In the genomic region with DNA sequence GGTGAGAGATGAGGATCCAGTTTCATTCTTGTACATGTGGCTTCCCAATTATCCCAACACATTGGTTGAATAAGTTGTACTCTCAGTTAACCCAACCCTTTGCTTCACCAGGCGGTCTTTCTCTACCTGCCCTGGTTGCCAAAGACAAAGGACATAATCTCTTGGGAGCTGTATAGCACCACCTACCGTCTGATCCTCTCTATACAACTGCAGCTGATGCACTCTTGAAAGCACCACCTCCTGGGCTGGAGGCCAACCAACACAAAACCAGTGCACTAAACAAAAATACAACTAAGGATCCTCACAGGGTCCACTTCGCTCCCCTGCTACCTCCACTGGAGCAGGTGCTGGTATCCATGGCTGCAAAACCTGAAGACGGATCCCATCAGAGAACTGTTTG, we compare ENCODE assay signal across 25 cellular contexts.
DNase-seq lines count a peak whose midpoint lies in the region; ATAC-seq and TF ChIP-seq lines count a peak whose summit lies in the region.
"Had no signal": no experiment of that assay in that cellular context is flagged by ENCODE, and none has a peak within 500 bp of the region (broad histone marks: within the 10 kb centered on the region; RNA-seq: fewer than 3 reads in every experiment).

No MANE protein-coding gene starts in this region.

- no peak overlapping the region for H3K27ac ChIP-seq in C4-2B
- H3K27ac ChIP-seq in iPS DF 6.9 (ENCODE audit: low read length) = no peak overlapping the region
- H3K27ac ChIP-seq: foreskin keratinocyte, KMS-11, neutrophil, SJSA1, suprapubic skin had no signal

- H3K36me3 ChIP-seq in iPS DF 6.9 (ENCODE audit: control insufficient read depth, insufficient read depth, low read length) = no peaks in the 10 kb centered on the region
- H3K36me3 ChIP-seq: neutrophil, SJSA1, suprapubic skin had no signal

- H3K9me3 Mint-ChIP-seq in nephron progenitor cell = no peaks in the 10 kb centered on the region
- peaks cover 4 to 19% of the 10 kb centered on the region in 2 donors for H3K9me3 Mint-ChIP-seq in stimulated activated naive CD8-positive, alpha-beta T cell treated with anti-CD3 and anti-CD28 coated beads, Interleukin-15, amount 100 ng/mL, for 72 hours

- no peaks in the 10 kb centered on the region for H3K36me3 Mint-ChIP-seq in nephron progenitor cell (ENCODE audit: low read depth)
- H3K36me3 Mint-ChIP-seq: activated naive CD8-positive, alpha-beta T cell had no signal

- H3K27me3 ChIP-seq in iPS DF 6.9 (ENCODE audit: control insufficient read depth, insufficient read depth, low read length) = no peaks in the 10 kb centered on the region
- H3K27me3 ChIP-seq: foreskin keratinocyte, neutrophil, SJSA1, suprapubic skin had no signal

- no peak overlapping the region for H3K4me3 Mint-ChIP-seq in nephron progenitor cell
- H3K4me3 Mint-ChIP-seq in stimulated activated naive CD8-positive, alpha-beta T cell treated with anti-CD3 and anti-CD28 coated beads, Interleukin-15, amount 100 ng/mL, for 72 hours = no peak overlapping the region
- H3K4me3 Mint-ChIP-seq: activated CD4-positive, alpha-beta T cell treated with anti-CD3 and anti-CD28 coated beads, Interleukin-2, amount 10 ng/mL, durations not matched to agents 7 days and 5 days; activated naive CD8-positive, alpha-beta T cell; activated T-helper 17 cell treated with anti-CD3 and anti-CD28 coated beads, Interleukin-2, amount 50 U/mL, for 72 hours; CD4-positive, alpha-beta T cell; T-helper 17 cell had no signal

- no peaks in the 10 kb centered on the region for H3K9me3 ChIP-seq in iPS DF 6.9 (ENCODE audit: control insufficient read depth, insufficient read depth, low read length)
- H3K9me3 ChIP-seq: neutrophil, SJSA1 had no signal

- intact Hi-C loops in Right ventricle myocardium inferior (cut with DNase I) = no loop called here

- H3K27me3 Mint-ChIP-seq in nephron progenitor cell (ENCODE audit: low read depth, poor library complexity) = no peaks in the 10 kb centered on the region
- H3K27me3 Mint-ChIP-seq in stimulated activated naive CD8-positive, alpha-beta T cell treated with anti-CD3 and anti-CD28 coated beads, Interleukin-15, amount 100 ng/mL, for 72 hours = no peaks in the 10 kb centered on the region
- H3K27me3 Mint-ChIP-seq: activated CD4-positive, alpha-beta T cell treated with anti-CD3 and anti-CD28 coated beads, Interleukin-2, amount 10 ng/mL, durations not matched to agents 7 days and 5 days; activated naive CD8-positive, alpha-beta T cell; activated T-helper 17 cell treated with anti-CD3 and anti-CD28 coated beads, Interleukin-2, amount 50 U/mL, for 72 hours; CD4-positive, alpha-beta T cell; T-helper 17 cell had no signal

- no peaks in the 10 kb centered on the region for H3K4me1 Mint-ChIP-seq in nephron progenitor cell
- H3K4me1 Mint-ChIP-seq in stimulated activated naive CD8-positive, alpha-beta T cell treated with anti-CD3 and anti-CD28 coated beads, Interleukin-15, amount 100 ng/mL, for 72 hours = no peaks in the 10 kb centered on the region
- H3K4me1 Mint-ChIP-seq: activated CD4-positive, alpha-beta T cell treated with anti-CD3 and anti-CD28 coated beads, Interleukin-2, amount 10 ng/mL, durations not matched to agents 7 days and 5 days; activated T-helper 17 cell treated with anti-CD3 and anti-CD28 coated beads, Interleukin-2, amount 50 U/mL, for 72 hours; T-helper 17 cell had no signal

- H3K4me3 ChIP-seq in Jurkat, Clone E6-1 (ENCODE audit: low read length) = no peak overlapping the region
- no peak overlapping the region for H3K4me3 ChIP-seq in iPS DF 6.9 (ENCODE audit: low read length)
- H3K4me3 ChIP-seq: lung, SJSA1, suprapubic skin had no signal

- no CpG with 5 or more reads among the region's 4 CpGs for WGBS in iPS DF 6.9 (ENCODE audit: insufficient coverage, insufficient read length)

- H3K4me1 ChIP-seq in iPS DF 6.9 (ENCODE audit: control insufficient read depth, insufficient read depth, low read length) = no peaks in the 10 kb centered on the region
- H3K4me1 ChIP-seq: foreskin keratinocyte, SJSA1, suprapubic skin had no signal

- no peak overlapping the region for H3K27ac Mint-ChIP-seq in nephron progenitor cell
- no peak overlapping the region for H3K27ac Mint-ChIP-seq in stimulated activated naive CD8-positive, alpha-beta T cell treated with anti-CD3 and anti-CD28 coated beads, Interleukin-15, amount 100 ng/mL, for 72 hours
- H3K27ac Mint-ChIP-seq: activated CD4-positive, alpha-beta T cell treated with anti-CD3 and anti-CD28 coated beads, Interleukin-2, amount 10 ng/mL, durations not matched to agents 7 days and 5 days; activated naive CD8-positive, alpha-beta T cell; activated T-helper 17 cell treated with anti-CD3 and anti-CD28 coated beads, Interleukin-2, amount 50 U/mL, for 72 hours; CD4-positive, alpha-beta T cell; T-helper 17 cell had no signal

- DNase-seq in Jurkat, Clone E6-1 (ENCODE audit: low read depth, low spot score) = peak; percentile 1
- peak; percentile 10 for DNase-seq in RPMI8226
- peak; percentile 16 for DNase-seq in iPS DF 6.9 (ENCODE audit: low read depth, low spot score)
- DNase-seq in nephron progenitor cell = no peak
- no peak for DNase-seq in stimulated activated naive CD8-positive, alpha-beta T cell treated with anti-CD3 and anti-CD28 coated beads, Interleukin-15, amount 100 ng/mL, for 72 hours
- DNase-seq in G401 (ENCODE audit: low spot score) = no peak
- DNase-seq in Right ventricle myocardium inferior (ENCODE audit: missing footprints) = no peak
- DNase-seq: activated CD4-positive, alpha-beta T cell treated with anti-CD3 and anti-CD28 coated beads, Interleukin-2, amount 10 ng/mL, durations not matched to agents 7 days and 5 days; CD4-positive, alpha-beta T cell; cerebellar nuclear complex; foreskin keratinocyte; GF-D8; NCI-H1048; NCI-H2081; NCI-H510A; T-helper 17 cell had no signal

- no peak for ATAC-seq in stimulated activated naive CD8-positive, alpha-beta T cell treated with anti-CD3 and anti-CD28 coated beads, Interleukin-15, amount 100 ng/mL, for 72 hours
- no peak for ATAC-seq in Right ventricle myocardium inferior
- ATAC-seq: activated T-helper 17 cell treated with anti-CD3 and anti-CD28 coated beads, Interleukin-2, amount 50 U/mL, for 72 hours; foreskin keratinocyte; HCT116; T-helper 17 cell had no signal

- TF ChIP-seq CTCF in C4-2B (conservative IDR thresholded peaks at IDR 0.05) (peak; percentile 27), nephron progenitor cell (IDR thresholded peaks at IDR 0.05) (no peak)

- in situ Hi-C loops in G401 (cut with HindIII; ENCODE audit: low sequenced_read_pairs) = no loop called here

Comparison
In these comparisons a context has a peak if more than half of its experiments do, and no peak if none do; other contexts are left out.
1. DNase-seq: peak in Jurkat, Clone E6-1 (single experiment), RPMI8226 (single experiment) and iPS DF 6.9 (single experiment); none in nephron progenitor cell (single experiment), stimulated activated naive CD8-positive, alpha-beta T cell treated with anti-CD3 and anti-CD28 coated beads, Interleukin-15, amount 100 ng/mL, for 72 hours (0 of 2), G401 (single experiment) and Right ventricle myocardium inferior (single experiment).